In genomic region chr20:50438986-50439407, GRCh38 we compare ENCODE assay signal across 1 cellular context.
A peak's percentile ranks its signal among the peaks of the same experiment; 100 is the strongest.
TF ChIP-seq lines count a peak whose summit lies in the region.

No MANE protein-coding gene starts in this region.

TF ChIP-seq in HepG2, 621 proteins besides CTCF, POLR2A, EP300 and RAD21 (continued from another document and continues in another):
- TF ChIP-seq, protein P1, sequence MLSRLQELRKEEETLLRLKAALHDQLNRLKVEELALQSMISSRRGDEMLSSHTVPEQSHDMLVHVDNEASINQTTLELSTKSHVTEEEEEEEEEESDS (CRISPR knock-in tag; IDR thresholded peaks at IDR 0.05; ENCODE audit: borderline replicate concordance) = no peak
- TF ChIP-seq MIER3 (CRISPR knock-in tag; IDR thresholded peaks at IDR 0.05; ENCODE audit: borderline replicate concordance) = 0 out of 2 replicates have a peak, but pooled peaks have one; percentile 11
- TF ChIP-seq, protein P2, sequence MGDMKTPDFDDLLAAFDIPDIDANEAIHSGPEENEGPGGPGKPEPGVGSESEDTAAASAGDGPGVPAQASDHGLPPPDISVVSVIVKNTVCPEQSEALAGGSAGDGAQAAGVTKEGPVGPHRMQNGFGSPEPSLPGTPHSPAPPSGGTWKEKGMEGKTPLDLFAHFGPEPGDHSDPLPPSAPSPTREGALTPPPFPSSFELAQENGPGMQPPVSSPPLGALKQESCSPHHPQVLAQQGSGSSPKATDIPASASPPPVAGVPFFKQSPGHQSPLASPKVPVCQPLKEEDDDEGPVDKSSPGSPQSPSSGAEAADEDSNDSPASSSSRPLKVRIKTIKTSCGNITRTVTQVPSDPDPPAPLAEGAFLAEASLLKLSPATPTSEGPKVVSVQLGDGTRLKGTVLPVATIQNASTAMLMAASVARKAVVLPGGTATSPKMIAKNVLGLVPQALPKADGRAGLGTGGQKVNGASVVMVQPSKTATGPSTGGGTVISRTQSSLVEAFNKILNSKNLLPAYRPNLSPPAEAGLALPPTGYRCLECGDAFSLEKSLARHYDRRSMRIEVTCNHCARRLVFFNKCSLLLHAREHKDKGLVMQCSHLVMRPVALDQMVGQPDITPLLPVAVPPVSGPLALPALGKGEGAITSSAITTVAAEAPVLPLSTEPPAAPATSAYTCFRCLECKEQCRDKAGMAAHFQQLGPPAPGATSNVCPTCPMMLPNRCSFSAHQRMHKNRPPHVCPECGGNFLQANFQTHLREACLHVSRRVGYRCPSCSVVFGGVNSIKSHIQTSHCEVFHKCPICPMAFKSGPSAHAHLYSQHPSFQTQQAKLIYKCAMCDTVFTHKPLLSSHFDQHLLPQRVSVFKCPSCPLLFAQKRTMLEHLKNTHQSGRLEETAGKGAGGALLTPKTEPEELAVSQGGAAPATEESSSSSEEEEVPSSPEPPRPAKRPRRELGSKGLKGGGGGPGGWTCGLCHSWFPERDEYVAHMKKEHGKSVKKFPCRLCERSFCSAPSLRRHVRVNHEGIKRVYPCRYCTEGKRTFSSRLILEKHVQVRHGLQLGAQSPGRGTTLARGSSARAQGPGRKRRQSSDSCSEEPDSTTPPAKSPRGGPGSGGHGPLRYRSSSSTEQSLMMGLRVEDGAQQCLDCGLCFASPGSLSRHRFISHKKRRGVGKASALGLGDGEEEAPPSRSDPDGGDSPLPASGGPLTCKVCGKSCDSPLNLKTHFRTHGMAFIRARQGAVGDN (CRISPR knock-in tag; IDR thresholded peaks at IDR 0.05) = peak; percentile 73
- TF ChIP-seq, protein P3, sequence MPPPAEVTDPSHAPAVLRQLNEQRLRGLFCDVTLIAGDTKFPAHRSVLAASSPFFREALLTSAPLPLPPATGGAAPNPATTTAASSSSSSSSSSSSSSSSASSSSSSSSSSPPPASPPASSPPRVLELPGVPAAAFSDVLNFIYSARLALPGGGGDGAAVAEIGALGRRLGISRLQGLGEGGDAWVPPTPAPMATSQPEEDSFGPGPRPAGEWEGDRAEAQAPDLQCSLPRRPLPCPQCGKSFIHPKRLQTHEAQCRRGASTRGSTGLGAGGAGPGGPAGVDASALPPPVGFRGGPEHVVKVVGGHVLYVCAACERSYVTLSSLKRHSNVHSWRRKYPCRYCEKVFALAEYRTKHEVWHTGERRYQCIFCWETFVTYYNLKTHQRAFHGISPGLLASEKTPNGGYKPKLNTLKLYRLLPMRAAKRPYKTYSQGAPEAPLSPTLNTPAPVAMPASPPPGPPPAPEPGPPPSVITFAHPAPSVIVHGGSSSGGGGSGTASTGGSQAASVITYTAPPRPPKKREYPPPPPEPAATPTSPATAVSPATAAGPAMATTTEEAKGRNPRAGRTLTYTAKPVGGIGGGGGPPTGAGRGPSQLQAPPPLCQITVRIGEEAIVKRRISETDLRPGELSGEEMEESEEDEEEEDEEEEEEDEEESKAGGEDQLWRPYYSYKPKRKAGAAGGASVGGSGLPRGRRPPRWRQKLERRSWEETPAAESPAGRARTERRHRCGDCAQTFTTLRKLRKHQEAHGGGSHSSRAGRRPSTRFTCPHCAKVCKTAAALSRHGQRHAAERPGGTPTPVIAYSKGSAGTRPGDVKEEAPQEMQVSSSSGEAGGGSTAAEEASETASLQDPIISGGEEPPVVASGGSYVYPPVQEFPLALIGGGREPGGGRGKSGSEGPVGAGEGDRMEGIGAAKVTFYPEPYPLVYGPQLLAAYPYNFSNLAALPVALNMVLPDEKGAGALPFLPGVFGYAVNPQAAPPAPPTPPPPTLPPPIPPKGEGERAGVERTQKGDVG (CRISPR knock-in tag; IDR thresholded peaks at IDR 0.05; ENCODE audit: borderline replicate concordance) = no peak
- no peak for TF ChIP-seq TCF7 (IDR thresholded peaks at IDR 0.05; ENCODE audit: low read depth)
- no peak for TF ChIP-seq USF2 (IDR thresholded peaks at IDR 0.05; ENCODE audit: low read depth, low read length)
- no peak for TF ChIP-seq USF2 (CRISPR knock-in tag; IDR thresholded peaks at IDR 0.05; ENCODE audit: borderline replicate concordance)
- TF ChIP-seq TBX2 (CRISPR knock-in tag; IDR thresholded peaks at IDR 0.05; ENCODE audit: borderline replicate concordance) = no peak
- TF ChIP-seq, protein P4, sequence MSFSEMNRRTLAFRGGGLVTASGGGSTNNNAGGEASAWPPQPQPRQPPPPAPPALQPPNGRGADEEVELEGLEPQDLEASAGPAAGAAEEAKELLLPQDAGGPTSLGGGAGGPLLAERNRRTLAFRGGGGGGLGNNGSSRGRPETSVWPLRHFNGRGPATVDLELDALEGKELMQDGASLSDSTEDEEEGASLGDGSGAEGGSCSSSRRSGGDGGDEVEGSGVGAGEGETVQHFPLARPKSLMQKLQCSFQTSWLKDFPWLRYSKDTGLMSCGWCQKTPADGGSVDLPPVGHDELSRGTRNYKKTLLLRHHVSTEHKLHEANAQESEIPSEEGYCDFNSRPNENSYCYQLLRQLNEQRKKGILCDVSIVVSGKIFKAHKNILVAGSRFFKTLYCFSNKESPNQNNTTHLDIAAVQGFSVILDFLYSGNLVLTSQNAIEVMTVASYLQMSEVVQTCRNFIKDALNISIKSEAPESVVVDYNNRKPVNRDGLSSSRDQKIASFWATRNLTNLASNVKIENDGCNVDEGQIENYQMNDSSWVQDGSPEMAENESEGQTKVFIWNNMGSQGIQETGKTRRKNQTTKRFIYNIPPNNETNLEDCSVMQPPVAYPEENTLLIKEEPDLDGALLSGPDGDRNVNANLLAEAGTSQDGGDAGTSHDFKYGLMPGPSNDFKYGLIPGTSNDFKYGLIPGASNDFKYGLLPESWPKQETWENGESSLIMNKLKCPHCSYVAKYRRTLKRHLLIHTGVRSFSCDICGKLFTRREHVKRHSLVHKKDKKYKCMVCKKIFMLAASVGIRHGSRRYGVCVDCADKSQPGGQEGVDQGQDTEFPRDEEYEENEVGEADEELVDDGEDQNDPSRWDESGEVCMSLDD (CRISPR knock-in tag; IDR thresholded peaks at IDR 0.05; ENCODE audit: borderline replicate concordance) = no peak
- TF ChIP-seq RCOR2 (CRISPR knock-in tag; IDR thresholded peaks at IDR 0.05) = 0 out of 2 replicates have a peak, but pooled peaks have one; percentile 11
- TF ChIP-seq MXI1 (IDR thresholded peaks at IDR 0.05; ENCODE audit: borderline replicate concordance, low read depth, low read length) = no peak
- TF ChIP-seq, protein P5, sequence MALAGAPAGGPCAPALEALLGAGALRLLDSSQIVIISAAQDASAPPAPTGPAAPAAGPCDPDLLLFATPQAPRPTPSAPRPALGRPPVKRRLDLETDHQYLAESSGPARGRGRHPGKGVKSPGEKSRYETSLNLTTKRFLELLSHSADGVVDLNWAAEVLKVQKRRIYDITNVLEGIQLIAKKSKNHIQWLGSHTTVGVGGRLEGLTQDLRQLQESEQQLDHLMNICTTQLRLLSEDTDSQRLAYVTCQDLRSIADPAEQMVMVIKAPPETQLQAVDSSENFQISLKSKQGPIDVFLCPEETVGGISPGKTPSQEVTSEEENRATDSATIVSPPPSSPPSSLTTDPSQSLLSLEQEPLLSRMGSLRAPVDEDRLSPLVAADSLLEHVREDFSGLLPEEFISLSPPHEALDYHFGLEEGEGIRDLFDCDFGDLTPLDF (CRISPR knock-in tag; IDR thresholded peaks at IDR 0.05) = no peak
- no peak for TF ChIP-seq SNAPC2 (CRISPR knock-in tag; IDR thresholded peaks at IDR 0.05)
- TF ChIP-seq, protein P6, sequence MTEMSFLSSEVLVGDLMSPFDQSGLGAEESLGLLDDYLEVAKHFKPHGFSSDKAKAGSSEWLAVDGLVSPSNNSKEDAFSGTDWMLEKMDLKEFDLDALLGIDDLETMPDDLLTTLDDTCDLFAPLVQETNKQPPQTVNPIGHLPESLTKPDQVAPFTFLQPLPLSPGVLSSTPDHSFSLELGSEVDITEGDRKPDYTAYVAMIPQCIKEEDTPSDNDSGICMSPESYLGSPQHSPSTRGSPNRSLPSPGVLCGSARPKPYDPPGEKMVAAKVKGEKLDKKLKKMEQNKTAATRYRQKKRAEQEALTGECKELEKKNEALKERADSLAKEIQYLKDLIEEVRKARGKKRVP (CRISPR knock-in tag; IDR thresholded peaks at IDR 0.05) = no peak
- TF ChIP-seq ZFP82 (CRISPR knock-in tag; IDR thresholded peaks at IDR 0.05; ENCODE audit: borderline replicate concordance) = 0 out of 2 replicates have a peak, but pooled peaks have one; percentile 45
- no peak for TF ChIP-seq ZNF841 (CRISPR knock-in tag; IDR thresholded peaks at IDR 0.05; ENCODE audit: borderline replicate concordance)
- no peak for TF ChIP-seq FOXM1 (CRISPR knock-in tag; IDR thresholded peaks at IDR 0.05)
- no peak for TF ChIP-seq CENPBD1 (CRISPR knock-in tag; IDR thresholded peaks at IDR 0.05; ENCODE audit: borderline replicate concordance, low read depth)
- TF ChIP-seq GZF1 (CRISPR knock-in tag; IDR thresholded peaks at IDR 0.05) = no peak
- 0 out of 2 replicates have a peak, but pooled peaks have one; percentile 7 for TF ChIP-seq NFYB (CRISPR knock-in tag; IDR thresholded peaks at IDR 0.05)
- no peak for TF ChIP-seq U2AF2 (IDR thresholded peaks at IDR 0.05; ENCODE audit: low read depth, low read length)
- TF ChIP-seq ZNF629 (CRISPR knock-in tag; conservative IDR thresholded peaks at IDR 0.05) = no peak
- TF ChIP-seq ZNF441 (CRISPR knock-in tag; IDR thresholded peaks at IDR 0.05; ENCODE audit: borderline replicate concordance) = peak; percentile 17; the same call in 1 of the 2 replicates
- TF ChIP-seq ZBTB21 (CRISPR knock-in tag; IDR thresholded peaks at IDR 0.05) = 0 out of 2 replicates have a peak, but pooled peaks have one; percentile 9
- TF ChIP-seq ZNF761 (CRISPR knock-in tag; conservative IDR thresholded peaks at IDR 0.05) = no peak
- 0 out of 2 replicates have a peak, but pooled peaks have one; percentile 25 for TF ChIP-seq MED1 (CRISPR knock-in tag; IDR thresholded peaks at IDR 0.05)
- no peak for TF ChIP-seq DZIP1 (CRISPR knock-in tag; IDR thresholded peaks at IDR 0.05)
- peak; percentile 9 for TF ChIP-seq HNRNPH1 (optimal IDR thresholded peaks at IDR 0.05; ENCODE audit: low read depth, low read length)
- TF ChIP-seq ZNF510 (CRISPR knock-in tag; IDR thresholded peaks at IDR 0.05; ENCODE audit: low read depth) = no peak
- no peak for TF ChIP-seq POLR2AphosphoS5 (IDR thresholded peaks at IDR 0.05; ENCODE audit: low read depth, low read length)
- TF ChIP-seq ZNF670 (CRISPR knock-in tag; IDR thresholded peaks at IDR 0.05; ENCODE audit: borderline replicate concordance) = peak; percentile 35; the same call in 1 of the 2 replicates
- TF ChIP-seq CHD4 (IDR thresholded peaks at IDR 0.05; ENCODE audit: borderline replicate concordance, low read length) = no peak
- TF ChIP-seq ELF4 (CRISPR knock-in tag; IDR thresholded peaks at IDR 0.05; ENCODE audit: borderline replicate concordance) = no peak
